In genomic region chr6:10901751-10902150, GRCh38 we compare ENCODE assay signal across 10 cellular contexts. TPM values are rescaled to one million over a fixed set of nuclear protein-coding genes. Genes with fewer than 3 reads are reported as not detected.
DNase-seq lines count a peak whose midpoint lies in the region; ATAC-seq and TF ChIP-seq lines count a peak whose summit lies in the region.
"Had no signal": no experiment of that assay in that cellular context is flagged by ENCODE, and none has a peak within 500 bp of the region (broad histone marks: within the 10 kb centered on the region; RNA-seq: fewer than 3 reads in every experiment).

No MANE protein-coding gene starts in this region.

- H3K36me3 ChIP-seq in endodermal cell (ENCODE audit: control insufficient read depth, insufficient read depth, low read length), result no peaks in the 10 kb centered on the region

- H3K27me3 Mint-ChIP-seq in activated CD8-positive, alpha-beta T cell treated with anti-CD3 and anti-CD28 coated beads, Interleukin-2, amount 10 ng/mL, durations not matched to agents 7 days and 5 days (ENCODE audit: low read depth), result peaks cover 2% of the 10 kb centered on the region
- peaks cover 2% of the 10 kb centered on the region for H3K27me3 Mint-ChIP-seq in endodermal cell (ENCODE audit: insufficient read depth)

- H3K4me3 Mint-ChIP-seq in activated CD8-positive, alpha-beta T cell treated with anti-CD3 and anti-CD28 coated beads, Interleukin-2, amount 10 ng/mL, durations not matched to agents 7 days and 5 days, result no peak overlapping the region
- no peak overlapping the region for H3K4me3 Mint-ChIP-seq in endodermal cell

- H3K36me3 Mint-ChIP-seq in activated CD8-positive, alpha-beta T cell treated with anti-CD3 and anti-CD28 coated beads, Interleukin-2, amount 10 ng/mL, durations not matched to agents 7 days and 5 days (ENCODE audit: low read depth), result peaks cover 5% of the 10 kb centered on the region
- H3K36me3 Mint-ChIP-seq in endodermal cell (ENCODE audit: low read depth), result peaks cover 15% of the 10 kb centered on the region
- H3K36me3 Mint-ChIP-seq in activated naive CD4-positive, alpha-beta T cell treated with anti-CD3 and anti-CD28 coated beads, Interleukin-2, amount 50 U/mL, for 72 hours, result no peaks in the 10 kb centered on the region

- TF ChIP-seq CTCF in GM12865 (IDR thresholded peaks at IDR 0.05; ENCODE audit: insufficient read depth, low read depth, low read length, missing control alignments) (no peak), endodermal cell (conservative IDR thresholded peaks at IDR 0.05) (no peak), foreskin fibroblast (IDR thresholded peaks at IDR 0.05; ENCODE audit: low read depth, low read length) (no peak)

- H3K27ac ChIP-seq in endodermal cell (ENCODE audit: low read depth, low read length), result no peak overlapping the region

- H3K4me1 Mint-ChIP-seq in activated CD8-positive, alpha-beta T cell treated with anti-CD3 and anti-CD28 coated beads, Interleukin-2, amount 10 ng/mL, durations not matched to agents 7 days and 5 days (ENCODE audit: low read depth), result peaks cover 17% of the 10 kb centered on the region
- peaks cover 13% of the 10 kb centered on the region for H3K4me1 Mint-ChIP-seq in endodermal cell

- ATAC-seq in GM21367 (IDR thresholded peaks at IDR 0.05; ENCODE audit: unreplicated experiment) (peak; percentile 95), HG03432 (IDR thresholded peaks at IDR 0.05; ENCODE audit: unreplicated experiment) (peak; percentile 95)
- ATAC-seq in activated CD8-positive, alpha-beta T cell treated with anti-CD3 and anti-CD28 coated beads, Interleukin-2, amount 10 ng/mL, durations not matched to agents 7 days and 5 days, result peak; percentile 78
- no peak for ATAC-seq in activated naive CD4-positive, alpha-beta T cell treated with anti-CD3 and anti-CD28 coated beads, Interleukin-2, amount 50 U/mL, for 72 hours
- ATAC-seq: Panc1 had no signal

- no peak overlapping the region for H3K9ac ChIP-seq in endodermal cell (ENCODE audit: extremely low read depth, low read length, poor library complexity, severe bottlenecking)

- peaks cover 3% of the 10 kb centered on the region for H3K4me1 ChIP-seq in endodermal cell (ENCODE audit: control insufficient read depth, insufficient read depth, low read length)

- DNase-seq in GM12865 (ENCODE audit: low read depth) (peak; percentile 69), endodermal cell (no peak), middle frontal gyrus (ENCODE audit: extremely low spot score, low spot score) (no peak), foreskin fibroblast (no peak)
- DNase-seq in activated CD8-positive, alpha-beta T cell treated with anti-CD3 and anti-CD28 coated beads, Interleukin-2, amount 10 ng/mL, durations not matched to agents 7 days and 5 days, result peak; percentile 39
- DNase-seq in activated naive CD4-positive, alpha-beta T cell treated with anti-CD3 and anti-CD28 coated beads, Interleukin-2, amount 50 U/mL, for 72 hours (ENCODE audit: low spot score in 2 of 2), result no peak

- H3K27ac Mint-ChIP-seq in activated CD8-positive, alpha-beta T cell treated with anti-CD3 and anti-CD28 coated beads, Interleukin-2, amount 10 ng/mL, durations not matched to agents 7 days and 5 days, result peak overlapping the region; percentile 40
- H3K27ac Mint-ChIP-seq in endodermal cell, result no peak overlapping the region
- no peak overlapping the region for H3K27ac Mint-ChIP-seq in activated naive CD4-positive, alpha-beta T cell treated with anti-CD3 and anti-CD28 coated beads, Interleukin-2, amount 50 U/mL, for 72 hours

- H3K9me3 Mint-ChIP-seq in activated CD8-positive, alpha-beta T cell treated with anti-CD3 and anti-CD28 coated beads, Interleukin-2, amount 10 ng/mL, durations not matched to agents 7 days and 5 days (ENCODE audit: insufficient read depth), result peaks cover 5% of the 10 kb centered on the region
- no peaks in the 10 kb centered on the region for H3K9me3 Mint-ChIP-seq in endodermal cell
- no peaks in the 10 kb centered on the region for H3K9me3 Mint-ChIP-seq in activated naive CD4-positive, alpha-beta T cell treated with anti-CD3 and anti-CD28 coated beads, Interleukin-2, amount 50 U/mL, for 72 hours

- POLR2A ChIA-PET in activated CD8-positive, alpha-beta T cell treated with anti-CD3 and anti-CD28 coated beads, Interleukin-2, amount 10 ng/mL, durations not matched to agents 7 days and 5 days (lab: Charles Lee), result no interaction called here

- CTCF ChIA-PET in activated CD8-positive, alpha-beta T cell treated with anti-CD3 and anti-CD28 coated beads, Interleukin-2, amount 10 ng/mL, durations not matched to agents 7 days and 5 days (lab: Charles Lee), result no interaction called here

- no peak overlapping the region for H3K4me3 ChIP-seq in GM12865 (ENCODE audit: low read depth, low read length)
- no peak overlapping the region for H3K4me3 ChIP-seq in endodermal cell (ENCODE audit: low read length)
- no peak overlapping the region for H3K4me3 ChIP-seq in foreskin fibroblast (ENCODE audit: low read depth in 1 of 2, low read length in 2 of 2)

- no peaks in the 10 kb centered on the region for H3K9me3 ChIP-seq in endodermal cell (ENCODE audit: control insufficient read depth, low read length)

- whole genome bisulfite sequencing in endodermal cell (ENCODE audit: insufficient coverage in 1 of 2, insufficient read length in 1 of 2), 2 experiments, result 91 to 95% methylated on average over 3 of the region's 3 CpGs

- H3K27me3 ChIP-seq in endodermal cell (ENCODE audit: control insufficient read depth, insufficient read depth, low read length, poor library complexity, severe bottlenecking), result peaks cover 10% of the 10 kb centered on the region

RNA-seq across cellular contexts. Expression of gene SYCP2L, which starts 14.9 kb away (rescaled TPM):
- under 1 TPM in 1 of 2 experiments, not detected in 1; 0.13 TPM for total RNA-seq in activated CD8-positive, alpha-beta T cell treated with anti-CD3 and anti-CD28 coated beads, Interleukin-2, amount 10 ng/mL, durations not matched to agents 7 days and 5 days
- total RNA-seq in endodermal cell, result 10 to 100 TPM in 1 of 2 donors, 1 to 10 TPM in 1; 4.2 to 12.4 TPM
- 10.3 TPM for polyA plus RNA-seq in endodermal cell (2013, experiment 1 of 2)
- polyA plus RNA-seq in endodermal cell (2013, experiment 2 of 2), result 9.0 TPM
- total RNA-seq in activated naive CD4-positive, alpha-beta T cell treated with anti-CD3 and anti-CD28 coated beads, Interleukin-2, amount 50 U/mL, for 72 hours, result under 1 TPM; 0.39 to 0.71 TPM

RNA-seq across cellular contexts. Expression of gene GCM2, which starts 19.9 kb away (rescaled TPM):
- not detected for total RNA-seq in activated CD8-positive, alpha-beta T cell treated with anti-CD3 and anti-CD28 coated beads, Interleukin-2, amount 10 ng/mL, durations not matched to agents 7 days and 5 days
- not detected for total RNA-seq in endodermal cell
- polyA plus RNA-seq in endodermal cell (2013, experiment 1 of 2), result not detected
- not detected for polyA plus RNA-seq in endodermal cell (2013, experiment 2 of 2)
- total RNA-seq in activated naive CD4-positive, alpha-beta T cell treated with anti-CD3 and anti-CD28 coated beads, Interleukin-2, amount 50 U/mL, for 72 hours, result not detected
- total RNA-seq: Daoy had no signal

Comparison
In these comparisons a context has a peak if more than half of its experiments do, and no peak if none do; other contexts are left out.
1. DNase-seq: peak in GM12865 (single experiment) and activated CD8-positive, alpha-beta T cell treated with anti-CD3 and anti-CD28 coated beads, Interleukin-2, amount 10 ng/mL, durations not matched to agents 7 days and 5 days (single experiment); none in endodermal cell (single experiment), middle frontal gyrus (single experiment), foreskin fibroblast (0 of 2) and activated naive CD4-positive, alpha-beta T cell treated with anti-CD3 and anti-CD28 coated beads, Interleukin-2, amount 50 U/mL, for 72 hours (0 of 2).
2. ATAC-seq: peak in GM21367 (single experiment), HG03432 (single experiment) and activated CD8-positive, alpha-beta T cell treated with anti-CD3 and anti-CD28 coated beads, Interleukin-2, amount 10 ng/mL, durations not matched to agents 7 days and 5 days (single experiment); none in activated naive CD4-positive, alpha-beta T cell treated with anti-CD3 and anti-CD28 coated beads, Interleukin-2, amount 50 U/mL, for 72 hours (0 of 2).